12 cellular contexts compared by ENCODE assay signal in genomic region chr3:101861978-101862421, GRCh38. TPM values are rescaled to one million over a fixed set of nuclear protein-coding genes. Genes with fewer than 3 reads are reported as not detected.
A peak's percentile ranks its signal among the peaks of the same experiment; 100 is the strongest.
DNase-seq lines count a peak whose midpoint lies in the region; ATAC-seq and TF ChIP-seq lines count a peak whose summit lies in the region.
"Had no signal": no experiment of that assay in that cellular context is flagged by ENCODE, and none has a peak within 500 bp of the region (broad histone marks: within the 10 kb centered on the region; RNA-seq: fewer than 3 reads in every experiment).

No MANE protein-coding gene starts in this region.

- H3K36me3 Mint-ChIP-seq in CD4-positive, alpha-beta T cell (ENCODE audit: low read depth): peaks cover 53% of the 10 kb centered on the region
- peaks cover 51% of the 10 kb centered on the region for H3K36me3 Mint-ChIP-seq in HFFc6 (ENCODE audit: low read depth)
- H3K36me3 Mint-ChIP-seq in activated CD8-positive, alpha-beta T cell treated with anti-CD3 and anti-CD28 coated beads for 36 hours (ENCODE audit: low read depth): peaks cover 58% of the 10 kb centered on the region

- WGBS in right lobe of liver (ENCODE audit: insufficient coverage, low coverage, low lambda C conversion rate, missing lambda C conversion rate): 84% methylated on average over 3 of the region's 3 CpGs

- H3K79me2 ChIP-seq in PC-9 (ENCODE audit: low read depth): no peaks in the 10 kb centered on the region

- no TSS peak for BruUV-seq in PC-9 (replicated peaks; lab: Mats Ljungman, UMichigan)

- no peaks in the 10 kb centered on the region for H3K9me3 Mint-ChIP-seq in CD4-positive, alpha-beta T cell
- H3K9me3 Mint-ChIP-seq in HFFc6: peaks cover 13% of the 10 kb centered on the region; the same call in 1 of the 2 replicates
- H3K9me3 Mint-ChIP-seq in activated CD8-positive, alpha-beta T cell treated with anti-CD3 and anti-CD28 coated beads for 36 hours: no peaks in the 10 kb centered on the region
- H3K9me3 Mint-ChIP-seq: neural progenitor cell had no signal

- H3K36me3 ChIP-seq in right lobe of liver (peaks cover 0 to 51% (median 39%) of the 10 kb centered on the region in 4 donors), PC-9 (ENCODE audit: low read depth) (peaks cover 36% of the 10 kb centered on the region)

- no peaks in the 10 kb centered on the region for H3K27me3 ChIP-seq in CD4-positive, alpha-beta T cell (ENCODE audit: control insufficient read depth, insufficient read depth, low read length)
- no peaks in the 10 kb centered on the region for H3K27me3 ChIP-seq in right lobe of liver
- no peaks in the 10 kb centered on the region for H3K27me3 ChIP-seq in PC-9 (ENCODE audit: insufficient read depth, low read depth)
- H3K27me3 ChIP-seq: neural progenitor cell had no signal

- ATAC-seq in CD4-positive, alpha-beta T cell (ENCODE audit: poor library complexity): no peak
- no peak for ATAC-seq in activated CD8-positive, alpha-beta T cell treated with anti-CD3 and anti-CD28 coated beads for 36 hours
- ATAC-seq in right lobe of liver: peak in 1 of 4 donors; percentile 1

- peaks cover 0 to 16% (median 3%) of the 10 kb centered on the region in 4 donors for H3K4me1 ChIP-seq in right lobe of liver
- peaks cover 16% of the 10 kb centered on the region for H3K4me1 ChIP-seq in PC-9 (replicated peaks; ENCODE audit: insufficient read depth)
- H3K4me1 ChIP-seq: neural progenitor cell had no signal

- TF ChIP-seq POLR2A in right lobe of liver (IDR thresholded peaks at IDR 0.05): peak; percentile 58

- POLR2A ChIA-PET in CD4-positive, alpha-beta T cell (lab: Charles Lee): interaction anchor here (0.7 kb wide), 1 partner anchor 13 kb away, joined by 3 read pairs; the partner anchor contains the start of gene NFKBIZ
- POLR2A ChIA-PET in activated CD8-positive, alpha-beta T cell treated with anti-CD3 and anti-CD28 coated beads for 36 hours (lab: Charles Lee): interaction anchor here (0.9 to 2.0 kb wide), 4 partner anchors 10 to 218 kb away, joined by 3 to 14 read pairs (median 4); partner anchors contain the start of gene NFKBIZ
- POLR2A ChIA-PET in PC-9 (lab: Charles Lee; ENCODE audit: unreplicated experiment): interaction anchor here (0.6 kb wide), 2 partner anchors 217 to 496 kb away, joined by 3 to 6 read pairs; no protein-coding TSS in a partner anchor

- no peak overlapping the region for H3K27ac ChIP-seq in CD4-positive, alpha-beta T cell (ENCODE audit: low read depth, low read length)
- H3K27ac ChIP-seq in right lobe of liver (no peak overlapping the region), PC-9 (no peak overlapping the region)
- H3K27ac ChIP-seq: neural progenitor cell had no signal

- no peak overlapping the region for H3K4me3 Mint-ChIP-seq in CD4-positive, alpha-beta T cell
- peak overlapping the region; percentile 2; the same call in 1 of the 2 replicates for H3K4me3 Mint-ChIP-seq in HFFc6
- no peak overlapping the region for H3K4me3 Mint-ChIP-seq in activated CD8-positive, alpha-beta T cell treated with anti-CD3 and anti-CD28 coated beads for 36 hours
- H3K4me3 Mint-ChIP-seq: neural progenitor cell had no signal

- no peaks in the 10 kb centered on the region for H3K27me3 Mint-ChIP-seq in CD4-positive, alpha-beta T cell
- H3K27me3 Mint-ChIP-seq in HFFc6 (ENCODE audit: insufficient read depth): peaks cover 65% of the 10 kb centered on the region
- no peaks in the 10 kb centered on the region for H3K27me3 Mint-ChIP-seq in activated CD8-positive, alpha-beta T cell treated with anti-CD3 and anti-CD28 coated beads for 36 hours

- no peak for TF ChIP-seq CTCF in CD4-positive, alpha-beta T cell (IDR thresholded peaks at IDR 0.05)
- TF ChIP-seq CTCF in HFFc6 (IDR thresholded peaks at IDR 0.05) (no peak), right lobe of liver (IDR thresholded peaks at IDR 0.05) (no peak), PC-9 (conservative IDR thresholded peaks at IDR 0.05) (no peak), GM10266 (IDR thresholded peaks at IDR 0.05; ENCODE audit: control insufficient read depth, insufficient read depth, low read depth, missing control alignments) (no peak)
- TF ChIP-seq CTCF in activated CD8-positive, alpha-beta T cell treated with anti-CD3 and anti-CD28 coated beads for 36 hours (IDR thresholded peaks at IDR 0.05): no peak

- H3F3A ChIP-seq in PC-9 (ENCODE audit: insufficient read depth, low read depth): peaks cover 8% of the 10 kb centered on the region

- no peak overlapping the region for H2AFZ ChIP-seq in PC-9
- H2AFZ ChIP-seq: neural progenitor cell had no signal

- H3K9me2 ChIP-seq in PC-9 (ENCODE audit: insufficient read depth): no peaks in the 10 kb centered on the region

- peaks cover 4% of the 10 kb centered on the region; the same call in 1 of the 2 replicates for H4K20me1 ChIP-seq in PC-9 (ENCODE audit: insufficient read depth)

- DNase-seq in CD4-positive, alpha-beta T cell: no peak
- DNase-seq in HFFc6 (no peak), right lobe of liver (no peak), PC-9 (no peak), GM10266 (ENCODE audit: extremely low spot score) (no peak), NCI-H1436 (lab: John Stamatoyannopoulos, UW) (no peak), D341Med (ENCODE audit: low spot score) (no peak)
- no peak for DNase-seq in activated CD8-positive, alpha-beta T cell treated with anti-CD3 and anti-CD28 coated beads for 36 hours
- DNase-seq: C1 segment of cervical spinal cord, NCI-H2081 treated with DMSO at 0.1 percent for 48 hours, substantia nigra had no signal

- CTCF ChIA-PET in CD4-positive, alpha-beta T cell (lab: Charles Lee): no interaction called here
- CTCF ChIA-PET in activated CD8-positive, alpha-beta T cell treated with anti-CD3 and anti-CD28 coated beads for 36 hours (lab: Charles Lee): interaction anchor here (1.0 to 1.9 kb wide), 3 partner anchors 8 to 101 kb away, joined by 3 to 4 read pairs (median 4); no protein-coding TSS in a partner anchor
- CTCF ChIA-PET in PC-9 (lab: Charles Lee): no interaction called here

- peak overlapping the region; percentile 4 for H3K27ac Mint-ChIP-seq in CD4-positive, alpha-beta T cell
- peak overlapping the region; percentile 68 for H3K27ac Mint-ChIP-seq in HFFc6
- H3K27ac Mint-ChIP-seq in activated CD8-positive, alpha-beta T cell treated with anti-CD3 and anti-CD28 coated beads for 36 hours: peak overlapping the region; percentile 22
- H3K27ac Mint-ChIP-seq: neural progenitor cell had no signal

- no peak overlapping the region for H3K4me2 ChIP-seq in PC-9
- H3K4me2 ChIP-seq: neural progenitor cell had no signal

- H3K4me1 Mint-ChIP-seq in CD4-positive, alpha-beta T cell (ENCODE audit: low read depth): peaks cover 24% of the 10 kb centered on the region
- H3K4me1 Mint-ChIP-seq in HFFc6 (ENCODE audit: low read depth): peaks cover 83% of the 10 kb centered on the region
- peaks cover 64% of the 10 kb centered on the region for H3K4me1 Mint-ChIP-seq in activated CD8-positive, alpha-beta T cell treated with anti-CD3 and anti-CD28 coated beads for 36 hours (ENCODE audit: low read depth)
- H3K4me1 Mint-ChIP-seq: neural progenitor cell had no signal

- H3K9me3 ChIP-seq in CD4-positive, alpha-beta T cell (ENCODE audit: control insufficient read depth, low read length): no peaks in the 10 kb centered on the region
- H3K9me3 ChIP-seq in right lobe of liver: no peaks in the 10 kb centered on the region
- H3K9me3 ChIP-seq in PC-9 (ENCODE audit: insufficient read depth, low read depth): no peaks in the 10 kb centered on the region

- intact Hi-C loops in CD4-positive, alpha-beta T cell (cut with DNase I, micrococcal nuclease): loop anchor here (1.0 to 5.0 kb wide), 3 partner anchors 10 to 75 kb away; no protein-coding TSS in a partner anchor
- intact Hi-C loops in activated CD8-positive, alpha-beta T cell treated with anti-CD3 and anti-CD28 coated beads for 36 hours (cut with micrococcal nuclease): no loop called here
- intact Hi-C loops in right lobe of liver (cut with DNase I) (no loop called here), PC-9 (cut with micrococcal nuclease; ENCODE audit: unreplicated experiment) (no loop called here)

- H3K4me3 ChIP-seq in right lobe of liver: no peak overlapping the region
- no peak overlapping the region for H3K4me3 ChIP-seq in PC-9
- H3K4me3 ChIP-seq: neural progenitor cell had no signal

RNA-seq across cellular contexts. Expression of gene NFKBIZ, which starts 12.7 kb away (rescaled TPM):
- 100 to 1,000 TPM; 438 to 451 TPM for total RNA-seq in CD4-positive, alpha-beta T cell
- total RNA-seq in HFFc6 (2021; fragmentation: NEBNext Ultra II Directional; extraction: Animal tissue kit (Norgen Biotek cat#: 25700)): 10 to 100 TPM; 51.1 to 64.2 (median 57.8) TPM
- 10 to 100 TPM; 62.1 to 70.6 TPM for total RNA-seq in activated CD8-positive, alpha-beta T cell treated with anti-CD3 and anti-CD28 coated beads for 36 hours
- total RNA-seq in right lobe of liver (10 to 100 TPM; 23.4 to 83.1 (median 44.4) TPM), PC-9 (2021) (44.9 and 57.7 TPM in 2 replicates)

Comparison
In these comparisons a context has a peak if more than half of its experiments do, and no peak if none do; other contexts are left out.
1. H3K27ac Mint-ChIP-seq: peak in every context shown above with its lines; median percentile 68 in HFFc6; 22 in activated CD8-positive, alpha-beta T cell treated with anti-CD3 and anti-CD28 coated beads for 36 hours; 4 in CD4-positive, alpha-beta T cell.
2. intact Hi-C loops: an anchor here in CD4-positive, alpha-beta T cell (1.0 to 5.0 kb wide); none called in activated CD8-positive, alpha-beta T cell treated with anti-CD3 and anti-CD28 coated beads for 36 hours, right lobe of liver and PC-9.